8 cellular contexts compared by ENCODE assay signal in genomic region chr19:16571283-16571682, GRCh38. TPM values are rescaled to one million over a fixed set of nuclear protein-coding genes. Genes with fewer than 3 reads are reported as not detected.
DNase-seq lines count a peak whose midpoint lies in the region; ATAC-seq and TF ChIP-seq lines count a peak whose summit lies in the region.

No MANE protein-coding gene starts in this region.

- intact Hi-C loops in activated B cell treated with CpG ODN at 0.5 μM for 24 hours (cut with micrococcal nuclease): no loop called here
- intact Hi-C loops in stomach (cut with DNase I; ENCODE audit: low total_unique reads): loop anchor here (5.0 kb wide), 1 partner anchor 56 kb away; the partner anchor contains the start of gene MED26

- H3K4me3 ChIP-seq in iPS DF 6.9 (ENCODE audit: low read length) (peak overlapping the region; percentile 86; the same call in 1 of the 2 replicates), stomach (peak overlapping the region; percentile 80 to 97 (median 90))

- H3K4me1 Mint-ChIP-seq in activated B cell treated with CpG ODN at 0.5 μM for 24 hours: peaks cover 54% of the 10 kb centered on the region

- H3K27ac Mint-ChIP-seq in activated B cell treated with CpG ODN at 0.5 μM for 24 hours: peak overlapping the region; percentile 53

- H3K36me3 Mint-ChIP-seq in activated B cell treated with CpG ODN at 0.5 μM for 24 hours (ENCODE audit: low read depth): peaks cover 63% of the 10 kb centered on the region

- H3K9me3 ChIP-seq in iPS DF 6.9 (ENCODE audit: control insufficient read depth, insufficient read depth, low read length) (no peaks in the 10 kb centered on the region), stomach (no peaks in the 10 kb centered on the region)

- H3K4me1 ChIP-seq in iPS DF 6.9 (ENCODE audit: control insufficient read depth, insufficient read depth, low read length) (no peaks in the 10 kb centered on the region), stomach (peaks cover 39 to 75% (median 60%) of the 10 kb centered on the region in 4 donors)

- POLR2A ChIA-PET in activated B cell treated with CpG ODN at 0.5 μM for 24 hours (lab: Charles Lee): interaction anchor here (1.4 to 7.3 kb wide), 3 partner anchors 15 to 89 kb away, joined by 4 to 190 read pairs (median 13); partner anchors contain the start of genes SMIM7 and TMEM38A

- peaks cover 19% of the 10 kb centered on the region; the same call in 1 of the 2 replicates for H3K36me3 ChIP-seq in iPS DF 6.9 (ENCODE audit: control insufficient read depth, insufficient read depth, low read length)
- peaks cover 20 to 55% (median 52%) of the 10 kb centered on the region in 4 donors for H3K36me3 ChIP-seq in stomach

- peak; percentile 4 for ATAC-seq in HG03025 (IDR thresholded peaks at IDR 0.05; ENCODE audit: low FRiP score, unreplicated experiment)
- no peak for ATAC-seq in activated B cell treated with CpG ODN at 0.5 μM for 24 hours (ENCODE audit: low read depth)
- ATAC-seq in GM18511 (IDR thresholded peaks at IDR 0.05; ENCODE audit: unreplicated experiment): no peak
- no peak for ATAC-seq in GM18868 (IDR thresholded peaks at IDR 0.05; ENCODE audit: unreplicated experiment)

- H3K27me3 ChIP-seq in iPS DF 6.9 (ENCODE audit: control insufficient read depth, insufficient read depth, low read length) (no peaks in the 10 kb centered on the region), stomach (no peaks in the 10 kb centered on the region)

- TF ChIP-seq CTCF in C4-2B (conservative IDR thresholded peaks at IDR 0.05): no peak
- no peak for TF ChIP-seq CTCF in activated B cell treated with CpG ODN at 0.5 μM for 24 hours (IDR thresholded peaks at IDR 0.05)
- no peak for TF ChIP-seq CTCF in stomach (IDR thresholded peaks at IDR 0.05)

- no peak for TF ChIP-seq POLR2A in stomach (IDR thresholded peaks at IDR 0.05)

- CTCF ChIA-PET in activated B cell treated with CpG ODN at 0.5 μM for 24 hours (lab: Charles Lee): no interaction called here

- H3K27me3 Mint-ChIP-seq in activated B cell treated with CpG ODN at 0.5 μM for 24 hours: no peaks in the 10 kb centered on the region

- no CpG with 5 or more reads among the region's 6 CpGs for WGBS in iPS DF 6.9 (ENCODE audit: insufficient coverage, insufficient read length)
- 7 to 17% (median 9%) methylated on average over 1 to 6 of the region's 6 CpGs for WGBS in stomach, 5 donors

- no peak for TF ChIP-seq EP300 in stomach (IDR thresholded peaks at IDR 0.05)

- peak overlapping the region; percentile 91 for H3K27ac ChIP-seq in C4-2B
- no peak overlapping the region for H3K27ac ChIP-seq in iPS DF 6.9 (ENCODE audit: low read length)
- peak overlapping the region; percentile 86 to 93 (median 91) for H3K27ac ChIP-seq in stomach

- no peaks in the 10 kb centered on the region for H3K9me3 Mint-ChIP-seq in activated B cell treated with CpG ODN at 0.5 μM for 24 hours

- no peak for DNase-seq in activated B cell treated with CpG ODN at 0.5 μM for 24 hours
- no peak for DNase-seq in iPS DF 6.9 (ENCODE audit: low read depth, low spot score)
- no peak for DNase-seq in stomach
- no peak for DNase-seq in AG08396 (ENCODE audit: low spot score)

- H3K4me3 Mint-ChIP-seq in activated B cell treated with CpG ODN at 0.5 μM for 24 hours: peak overlapping the region; percentile 80

RNA-seq across cellular contexts. Expression of gene SLC35E1, which starts 0.9 kb away (rescaled TPM):
- total RNA-seq in activated B cell treated with CpG ODN at 0.5 μM for 24 hours (41.6 and 51.7 TPM in 2 replicates), stomach (10 to 100 TPM; 18.3 to 63.7 (median 52.5) TPM)
- polyA plus RNA-seq in stomach: 10 to 100 TPM; 16.2 to 21.7 (median 16.8) TPM

RNA-seq across cellular contexts. Expression of gene CHERP, which starts 29.0 kb away (rescaled TPM):
- total RNA-seq in activated B cell treated with CpG ODN at 0.5 μM for 24 hours (70.9 and 89.3 TPM in 2 replicates), stomach (10 to 100 TPM in 2 of 5 donors, 1 to 10 TPM in 3; 3.5 to 64.7 (median 9.0) TPM)
- 10 to 100 TPM; 11.5 to 15.8 (median 11.6) TPM for polyA plus RNA-seq in stomach

RNA-seq across cellular contexts. Expression of gene MED26, which starts 56.7 kb away (rescaled TPM):
- total RNA-seq in activated B cell treated with CpG ODN at 0.5 μM for 24 hours (32.0 and 36.1 TPM in 2 replicates), stomach (10 to 100 TPM in 2 of 5 donors, 1 to 10 TPM in 2, under 1 TPM in 1; 0.58 to 41.7 (median 6.2) TPM)
- 1 to 10 TPM; 2.9 to 4.8 (median 3.8) TPM for polyA plus RNA-seq in stomach
